In the genomic region with DNA sequence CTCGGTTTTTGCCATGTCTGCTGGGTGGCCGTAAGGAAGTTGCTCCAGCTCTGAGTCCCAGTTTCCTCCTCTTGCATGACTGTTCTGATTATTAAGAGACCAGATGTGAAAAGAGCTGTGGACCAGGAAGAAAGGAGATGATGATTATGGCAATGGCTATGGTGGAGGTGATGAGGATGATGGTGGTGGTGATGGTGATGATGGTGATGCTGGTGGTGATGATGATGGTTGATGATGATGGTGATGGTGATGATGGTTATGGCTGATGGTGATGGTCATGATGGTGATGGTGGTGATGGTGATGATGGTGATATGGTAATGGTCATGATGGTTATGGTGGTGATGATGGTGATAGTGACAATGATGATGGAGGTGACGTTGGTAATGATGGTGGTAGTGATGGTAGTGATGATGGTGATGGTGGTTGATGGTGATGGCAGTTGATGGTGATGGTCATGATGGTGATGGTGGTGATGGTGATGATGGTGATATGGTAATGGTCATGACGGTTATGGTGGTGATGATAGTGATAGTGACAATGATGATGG, we compare ENCODE assay signal across 18 cellular contexts.
"Had no signal": no experiment of that assay in that cellular context is flagged by ENCODE, and none has a peak within 500 bp of the region (broad histone marks: within the 10 kb centered on the region; RNA-seq: fewer than 3 reads in every experiment).

No MANE protein-coding gene starts in this region.

- H3K36me3 Mint-ChIP-seq: natural killer cell treated with Interleukin-12 subunit alpha and Interleukin-12 subunit beta and Interleukin-15 and Interleukin-18, amount 100 ng/mL, for 72 hours; neural progenitor cell; stimulated activated memory B cell treated with anti-CD40 and anti-IgM and Interleukin-4, amounts not matched to agents 10 μg/mL and 1 μg/mL and 100 μg/mL, for 72 hours had no signal

- H3K4me1 Mint-ChIP-seq: immature natural killer cell; stimulated activated memory B cell treated with anti-CD40 and anti-IgM and Interleukin-4, amounts not matched to agents 10 μg/mL and 1 μg/mL and 100 μg/mL, for 72 hours had no signal

- ATAC-seq: sciatic nerve; stimulated activated memory B cell treated with anti-CD40 and anti-IgM and Interleukin-4, amounts not matched to agents 10 μg/mL and 1 μg/mL and 100 μg/mL, for 72 hours had no signal

- H3K4me1 ChIP-seq: foreskin keratinocyte, neural progenitor cell, pancreas, prostate gland, upper lobe of right lung had no signal

- H3K27ac ChIP-seq: esophagus squamous epithelium, foreskin keratinocyte, neural progenitor cell, pancreas, prostate gland, upper lobe of right lung, vagina had no signal

- H3K36me3 ChIP-seq: esophagus squamous epithelium, neural progenitor cell, pancreas, prostate gland, spleen, tibial nerve, upper lobe of right lung, vagina had no signal

- H3K9me3 ChIP-seq: esophagus squamous epithelium, pancreas, prostate gland, tibial nerve, upper lobe of right lung, vagina had no signal

- FAIRE-seq: kidney, pancreas had no signal

- H3K27ac Mint-ChIP-seq: dendritic cell treated with granulocyte-macrophage colony-stimulating factor and Interleukin-4, amounts not matched to agents 40 ng/mL and 50 ng/mL, for 4 days; immature natural killer cell; natural killer cell treated with Interleukin-12 subunit alpha and Interleukin-12 subunit beta and Interleukin-15 and Interleukin-18, amount 100 ng/mL, for 72 hours; neural progenitor cell; stimulated activated memory B cell treated with anti-CD40 and anti-IgM and Interleukin-4, amounts not matched to agents 10 μg/mL and 1 μg/mL and 100 μg/mL, for 72 hours; stimulated activated naive CD8-positive, alpha-beta T cell treated with anti-CD3 and anti-CD28 coated beads, Interleukin-15, Interleukin-2, amounts not matched to agents 100 ng/mL and 50 ng/mL, for 24 hours had no signal

- H3K4me3 Mint-ChIP-seq: dendritic cell treated with granulocyte-macrophage colony-stimulating factor and Interleukin-4, amounts not matched to agents 40 ng/mL and 50 ng/mL, for 4 days; immature natural killer cell; natural killer cell treated with Interleukin-12 subunit alpha and Interleukin-12 subunit beta and Interleukin-15 and Interleukin-18, amount 100 ng/mL, for 72 hours; neural progenitor cell; stimulated activated memory B cell treated with anti-CD40 and anti-IgM and Interleukin-4, amounts not matched to agents 10 μg/mL and 1 μg/mL and 100 μg/mL, for 72 hours; stimulated activated naive CD8-positive, alpha-beta T cell treated with anti-CD3 and anti-CD28 coated beads, Interleukin-15, Interleukin-2, amounts not matched to agents 100 ng/mL and 50 ng/mL, for 24 hours had no signal

- H3K9ac ChIP-seq: neural progenitor cell had no signal

- DNase-seq: esophagus squamous epithelium, foreskin keratinocyte, immature natural killer cell, occipital lobe, upper lobe of right lung had no signal

- H3K4me3 ChIP-seq: lung, prostate gland, upper lobe of right lung had no signal

- H3K27me3 ChIP-seq: pancreas, vagina had no signal

- H3K9me3 Mint-ChIP-seq: dendritic cell treated with granulocyte-macrophage colony-stimulating factor and Interleukin-4, amounts not matched to agents 40 ng/mL and 50 ng/mL, for 4 days; immature natural killer cell; natural killer cell treated with Interleukin-12 subunit alpha and Interleukin-12 subunit beta and Interleukin-15 and Interleukin-18, amount 100 ng/mL, for 72 hours; neural progenitor cell; stimulated activated naive CD8-positive, alpha-beta T cell treated with anti-CD3 and anti-CD28 coated beads, Interleukin-15, Interleukin-2, amounts not matched to agents 100 ng/mL and 50 ng/mL, for 24 hours had no signal
